Comparison of ENCODE assay signal across 25 cellular contexts in genomic region chr16:51012396-51012795, GRCh38.
"Had no signal": no experiment of that assay in that cellular context is flagged by ENCODE, and none has a peak within 500 bp of the region (broad histone marks: within the 10 kb centered on the region; RNA-seq: fewer than 3 reads in every experiment).

No MANE protein-coding gene starts in this region.

- H3K4me1 ChIP-seq: prostate gland, right atrium auricular region, sigmoid colon, tibial nerve, upper lobe of left lung had no signal

- H3K27me3 Mint-ChIP-seq: stimulated activated memory B cell treated with anti-CD40 and anti-IgM and Interleukin-4, amounts not matched to agents 10 μg/mL and 1 μg/mL and 100 μg/mL, for 72 hours; stimulated activated naive CD8-positive, alpha-beta T cell treated with anti-CD3 and anti-CD28 coated beads, Interleukin-15, Interleukin-2, amounts not matched to agents 100 ng/mL and 50 ng/mL, for 24 hours had no signal

- FAIRE-seq: frontal cortex, keratinocyte had no signal

- DNase-seq: cortex of kidney; effector memory CD8-positive, alpha-beta T cell; hypothalamus; immature natural killer cell; mucosa of descending colon; naive B cell; sigmoid colon; stimulated activated CD4-positive, alpha-beta T cell treated with anti-CD3 and anti-CD28 coated beads, Interleukin-2, amount 100 ng/mL, for 24 hours; stimulated activated CD4-positive, alpha-beta T cell treated with anti-CD3 and anti-CD28 coated beads, Interleukin-4, amount 100 ng/mL, for 24 hours; upper lobe of left lung had no signal

- H3K36me3 ChIP-seq: neutrophil, prostate gland, right atrium auricular region, sigmoid colon, thoracic aorta, tibial nerve, upper lobe of left lung had no signal

- H3K9ac ChIP-seq: parathyroid adenoma had no signal

- H3K4me3 ChIP-seq: lung, mucosa of descending colon, prostate gland, right atrium auricular region, sigmoid colon, thoracic aorta, tibial nerve, upper lobe of left lung had no signal

- H3K27me3 ChIP-seq: neutrophil, right atrium auricular region, sigmoid colon, tibial nerve, upper lobe of left lung had no signal

- H3K36me3 Mint-ChIP-seq: immature natural killer cell; memory B cell; mesothelial cell of epicardium; naive B cell; natural killer cell treated with Interleukin-12 subunit alpha and Interleukin-12 subunit beta and Interleukin-15 and Interleukin-18, amount 100 ng/mL, for 72 hours; stimulated activated memory B cell treated with anti-CD40 and anti-IgM and Interleukin-4, amounts not matched to agents 10 μg/mL and 1 μg/mL and 100 μg/mL, for 72 hours had no signal

- H3K4me1 Mint-ChIP-seq: immature natural killer cell; naive B cell; stimulated activated memory B cell treated with anti-CD40 and anti-IgM and Interleukin-4, amounts not matched to agents 10 μg/mL and 1 μg/mL and 100 μg/mL, for 72 hours had no signal

- H3K79me2 ChIP-seq: parathyroid adenoma had no signal

- H3K9me3 Mint-ChIP-seq: immature natural killer cell; natural killer cell treated with Interleukin-12 subunit alpha and Interleukin-12 subunit beta and Interleukin-15 and Interleukin-18, amount 100 ng/mL, for 72 hours had no signal

- H3K27ac ChIP-seq: neutrophil, parathyroid adenoma, prostate gland, right atrium auricular region, sigmoid colon, thoracic aorta, tibial nerve, upper lobe of left lung had no signal

- H3K9me3 ChIP-seq: mucosa of descending colon, neutrophil, prostate gland, thoracic aorta had no signal

- H3K27ac Mint-ChIP-seq: effector memory CD8-positive, alpha-beta T cell; immature natural killer cell; memory B cell; mesothelial cell of epicardium; naive B cell; natural killer cell treated with Interleukin-12 subunit alpha and Interleukin-12 subunit beta and Interleukin-15 and Interleukin-18, amount 100 ng/mL, for 72 hours; stimulated activated memory B cell treated with anti-CD40 and anti-IgM and Interleukin-4, amounts not matched to agents 10 μg/mL and 1 μg/mL and 100 μg/mL, for 72 hours; stimulated activated naive CD8-positive, alpha-beta T cell treated with anti-CD3 and anti-CD28 coated beads, Interleukin-15, Interleukin-2, amounts not matched to agents 100 ng/mL and 50 ng/mL, for 24 hours had no signal

- H3K4me3 Mint-ChIP-seq: effector memory CD8-positive, alpha-beta T cell; immature natural killer cell; memory B cell; mesothelial cell of epicardium; naive B cell; natural killer cell treated with Interleukin-12 subunit alpha and Interleukin-12 subunit beta and Interleukin-15 and Interleukin-18, amount 100 ng/mL, for 72 hours; neural crest cell; stimulated activated memory B cell treated with anti-CD40 and anti-IgM and Interleukin-4, amounts not matched to agents 10 μg/mL and 1 μg/mL and 100 μg/mL, for 72 hours; stimulated activated naive CD8-positive, alpha-beta T cell treated with anti-CD3 and anti-CD28 coated beads, Interleukin-15, Interleukin-2, amounts not matched to agents 100 ng/mL and 50 ng/mL, for 24 hours had no signal
